ENCODE assay signal across 25 cellular contexts in genomic region chr15:96701876-96702275, GRCh38.
"Had no signal": no experiment of that assay in that cellular context is flagged by ENCODE, and none has a peak within 500 bp of the region (broad histone marks: within the 10 kb centered on the region; RNA-seq: fewer than 3 reads in every experiment).

No MANE protein-coding gene starts in this region.

- H3K9me3 Mint-ChIP-seq: activated naive CD4-positive, alpha-beta T cell treated with anti-CD3 and anti-CD28 coated beads, Interleukin-2, amount 50 U/mL, for 72 hours; activated naive CD8-positive, alpha-beta T cell treated with anti-CD3 and anti-CD28 coated beads, Interleukin-2, amount 50 U/mL, for 24 hours; activated T-cell treated with anti-CD3 and anti-CD28 coated beads, Interleukin-2, amount 50 U/mL, for 4 hours; T-helper 1 cell treated with Interleukin-12 subunit alpha and Interleukin-12 subunit beta and Interleukin-4 antibody, amounts not matched to agents 30 μg/mL and 1 μg/mL, for 36 hours had no signal

- H3K4me1 Mint-ChIP-seq: activated CD8-positive, alpha-beta memory T cell treated with anti-CD3 and anti-CD28 coated beads, Interleukin-2, amount 10 ng/mL, durations not matched to agents 7 days and 5 days; activated naive CD8-positive, alpha-beta T cell treated with anti-CD3 and anti-CD28 coated beads, Interleukin-2, amount 50 U/mL, for 24 hours had no signal

- H3K27ac Mint-ChIP-seq: activated CD8-positive, alpha-beta memory T cell treated with anti-CD3 and anti-CD28 coated beads, Interleukin-2, amount 10 ng/mL, durations not matched to agents 7 days and 5 days; activated naive CD8-positive, alpha-beta T cell treated with anti-CD3 and anti-CD28 coated beads, Interleukin-2, amount 50 U/mL, for 24 hours; T-helper 1 cell treated with Interleukin-12 subunit alpha and Interleukin-12 subunit beta and Interleukin-4 antibody, amounts not matched to agents 30 μg/mL and 1 μg/mL, for 36 hours had no signal

- ATAC-seq: activated CD8-positive, alpha-beta memory T cell treated with anti-CD3 and anti-CD28 coated beads, Interleukin-2, amount 10 ng/mL, durations not matched to agents 7 days and 5 days; activated naive CD4-positive, alpha-beta T cell treated with anti-CD3 and anti-CD28 coated beads, Interleukin-2, amount 50 U/mL, for 72 hours; activated naive CD8-positive, alpha-beta T cell treated with anti-CD3 and anti-CD28 coated beads, Interleukin-2, amount 50 U/mL, for 24 hours; activated T-cell treated with anti-CD3 and anti-CD28 coated beads, Interleukin-2, amount 50 U/mL, for 4 hours; body of pancreas had no signal

- H3K27ac ChIP-seq: ascending aorta, body of pancreas had no signal

- H3K27me3 Mint-ChIP-seq: activated CD8-positive, alpha-beta memory T cell treated with anti-CD3 and anti-CD28 coated beads, Interleukin-2, amount 10 ng/mL, durations not matched to agents 7 days and 5 days had no signal

- H3K36me3 ChIP-seq: ascending aorta, MG63 had no signal

- FAIRE-seq: bronchial epithelial cell, RCC 7860 had no signal

- H3K9me3 ChIP-seq: ascending aorta, body of pancreas, MG63 had no signal

- H3K27me3 ChIP-seq: ascending aorta, body of pancreas, MG63 had no signal

- H3K36me3 Mint-ChIP-seq: activated CD8-positive, alpha-beta memory T cell treated with anti-CD3 and anti-CD28 coated beads, Interleukin-2, amount 10 ng/mL, durations not matched to agents 7 days and 5 days; activated naive CD4-positive, alpha-beta T cell treated with anti-CD3 and anti-CD28 coated beads, Interleukin-2, amount 50 U/mL, for 72 hours had no signal

- H3K4me3 ChIP-seq: ascending aorta, body of pancreas, MG63 had no signal

- H3K4me3 Mint-ChIP-seq: activated CD8-positive, alpha-beta memory T cell treated with anti-CD3 and anti-CD28 coated beads, Interleukin-2, amount 10 ng/mL, durations not matched to agents 7 days and 5 days; activated naive CD8-positive, alpha-beta T cell treated with anti-CD3 and anti-CD28 coated beads, Interleukin-2, amount 50 U/mL, for 24 hours; activated T-cell treated with anti-CD3 and anti-CD28 coated beads, Interleukin-2, amount 50 U/mL, for 4 hours; T-helper 1 cell treated with Interleukin-12 subunit alpha and Interleukin-12 subunit beta and Interleukin-4 antibody, amounts not matched to agents 30 μg/mL and 1 μg/mL, for 36 hours had no signal

- DNase-seq: activated CD4-positive, alpha-beta T cell treated with anti-CD3 and anti-CD28 coated beads for 48 hours; activated CD4-positive, alpha-beta T cell treated with anti-CD3 and anti-CD28 coated beads, Interleukin-2, amount 50 U/mL, for 48 hours; activated CD4-positive, CD25-positive, alpha-beta regulatory T cell treated with anti-CD3 and anti-CD28 coated beads, Interleukin-2, amount 50 U/mL, for 72 hours; activated CD8-positive, alpha-beta memory T cell treated with anti-CD3 and anti-CD28 coated beads, Interleukin-2, amount 10 ng/mL, durations not matched to agents 7 days and 5 days; activated effector memory CD4-positive, alpha-beta T cell treated with anti-CD3 and anti-CD28 coated beads, Interleukin-2, amount 50 U/mL, for 16 hours; activated naive CD4-positive, alpha-beta T cell treated with Interleukin-2 at 50 U/mL for 16 hours; activated naive CD8-positive, alpha-beta T cell treated with anti-CD3 and anti-CD28 coated beads, Interleukin-2, amount 50 U/mL, for 24 hours; activated T-cell treated with anti-CD3 and anti-CD28 coated beads, Interleukin-2, amount 50 U/mL, for 4 hours; amniotic stem cell; body of pancreas; central memory CD4-positive, alpha-beta T cell; MG63; MV-4-11; NCI-H1092 treated with DMSO at 0.1 percent for 48 hours; NCI-H1417 treated with DMSO at 0.1 percent for 48 hours; NCI-H1694; NCI-H2029; NCI-H345; NCI-H510A treated with DMSO at 0.1 percent for 48 hours; SHP77 treated with DMSO at 0.1 percent for 48 hours had no signal

- H3K4me1 ChIP-seq: ascending aorta, body of pancreas had no signal
